In the genomic region with DNA sequence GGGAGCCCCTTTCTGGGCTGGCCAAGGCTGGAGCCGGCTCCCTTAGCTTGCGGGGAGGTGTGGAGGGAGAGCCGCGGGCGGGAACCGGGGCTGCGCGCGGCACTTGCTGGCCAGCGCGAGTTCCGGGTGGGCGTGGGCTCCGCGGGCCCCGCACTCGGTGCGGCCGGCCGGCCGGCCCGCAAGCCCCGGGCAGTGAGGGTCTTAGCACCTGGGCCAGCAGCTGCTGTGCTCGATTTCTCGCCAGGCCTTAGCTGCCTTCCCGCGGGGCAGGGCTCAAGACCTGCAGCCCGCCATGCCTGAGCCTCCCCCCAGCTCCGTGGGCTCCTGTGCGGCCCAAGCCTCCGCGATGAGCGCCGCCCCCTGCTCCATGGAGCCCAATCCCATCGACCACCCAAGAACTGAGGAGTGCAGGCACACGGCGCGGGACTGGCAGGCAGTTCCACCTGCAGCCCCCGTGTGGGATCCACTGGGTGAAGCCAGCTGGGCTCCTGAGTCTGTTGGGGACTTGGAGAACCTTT, we compare ENCODE assay signal across 1 cellular context. TPM values are rescaled to one million over a fixed set of nuclear protein-coding genes. Genes with fewer than 3 reads are reported as not detected.
"Had no signal": no experiment of that assay in that cellular context is flagged by ENCODE, and none has a peak within 500 bp of the region (broad histone marks: within the 10 kb centered on the region; RNA-seq: fewer than 3 reads in every experiment).

No MANE protein-coding gene starts in this region.

RNA-seq across cellular contexts. Expression of gene LOXL1, which starts 47.5 kb away (rescaled TPM):
- total RNA-seq: OCI-LY7 had no signal
